In genomic region chr10:29998142-29998808, GRCh38 we compare ENCODE assay signal across 8 cellular contexts.
DNase-seq lines count a peak whose midpoint lies in the region; ATAC-seq and TF ChIP-seq lines count a peak whose summit lies in the region.

No MANE protein-coding gene starts in this region.

- peak in 2 of 3 donors; percentile 2 to 67 for TF ChIP-seq CTCF in lower leg skin (IDR thresholded peaks at IDR 0.05)

- ATAC-seq in HG02943 (IDR thresholded peaks at IDR 0.05; ENCODE audit: low read depth, unreplicated experiment) = peak; percentile 63

- no peak for TF ChIP-seq POLR2A in lower leg skin (IDR thresholded peaks at IDR 0.05)

- 58% methylated on average over 12 of the region's 12 CpGs for WGBS in lower leg skin, 2 donors

- H3K27ac Mint-ChIP-seq in activated CD4-positive, alpha-beta T cell treated with anti-CD3 and anti-CD28 coated beads, Interleukin-2, amount 10 ng/mL, durations not matched to agents 24 days and 14 days = peak overlapping the region; percentile 20

- DNase-seq in SIG-M5 treated with dmso at 0.1 percent for 504 hours (lab: John Stamatoyannopoulos, UW; ENCODE audit: unreplicated experiment) (peak; percentile 67), SIG-M5 (lab: John Stamatoyannopoulos, UW) (no peak), NCI-H526 (lab: John Stamatoyannopoulos, UW) (peak; percentile 44 to 74), dedifferentiated amniotic fluid mesenchymal stem cell (ENCODE audit: extremely low spot score) (peak; percentile 82), lower leg skin (ENCODE audit: low spot score in 2 of 2) (peak; percentile 71 to 91)
- DNase-seq in activated CD4-positive, alpha-beta T cell treated with anti-CD3 and anti-CD28 coated beads, Interleukin-2, amount 10 ng/mL, durations not matched to agents 24 days and 14 days = peak; percentile 94
- peak; percentile 56 to 66 (median 65) for DNase-seq in stimulated activated CD4-positive, alpha-beta T cell treated with anti-CD3 and anti-CD28 coated beads, TNF-alpha, amount 100 ng/mL, for 48 hours (ENCODE audit: low read depth in 3 of 3)

- no peak overlapping the region for H3K4me3 ChIP-seq in lower leg skin (ENCODE audit: low read depth, poor library complexity, severe bottlenecking)

- intact Hi-C loops in activated CD4-positive, alpha-beta T cell treated with anti-CD3 and anti-CD28 coated beads, Interleukin-2, amount 10 ng/mL, durations not matched to agents 24 days and 14 days (cut with micrococcal nuclease) = loop anchor here (1.0 kb wide), 3 partner anchors 29 to 593 kb away; no protein-coding TSS in a partner anchor
- intact Hi-C loops in lower leg skin (cut with DNase I; ENCODE audit: low total_unique reads) = no loop called here

- H3K36me3 Mint-ChIP-seq in activated CD4-positive, alpha-beta T cell treated with anti-CD3 and anti-CD28 coated beads, Interleukin-2, amount 10 ng/mL, durations not matched to agents 24 days and 14 days (ENCODE audit: low read depth) = no peaks in the 10 kb centered on the region

- H3K4me3 Mint-ChIP-seq in activated CD4-positive, alpha-beta T cell treated with anti-CD3 and anti-CD28 coated beads, Interleukin-2, amount 10 ng/mL, durations not matched to agents 24 days and 14 days = no peak overlapping the region

- peaks cover 8% of the 10 kb centered on the region for H3K4me1 Mint-ChIP-seq in activated CD4-positive, alpha-beta T cell treated with anti-CD3 and anti-CD28 coated beads, Interleukin-2, amount 10 ng/mL, durations not matched to agents 24 days and 14 days

- H3K27me3 Mint-ChIP-seq in activated CD4-positive, alpha-beta T cell treated with anti-CD3 and anti-CD28 coated beads, Interleukin-2, amount 10 ng/mL, durations not matched to agents 24 days and 14 days = peaks cover 36% of the 10 kb centered on the region

- H3K9me3 Mint-ChIP-seq in activated CD4-positive, alpha-beta T cell treated with anti-CD3 and anti-CD28 coated beads, Interleukin-2, amount 10 ng/mL, durations not matched to agents 24 days and 14 days = no peaks in the 10 kb centered on the region
